16 cellular contexts compared by ENCODE assay signal in the genomic region with DNA sequence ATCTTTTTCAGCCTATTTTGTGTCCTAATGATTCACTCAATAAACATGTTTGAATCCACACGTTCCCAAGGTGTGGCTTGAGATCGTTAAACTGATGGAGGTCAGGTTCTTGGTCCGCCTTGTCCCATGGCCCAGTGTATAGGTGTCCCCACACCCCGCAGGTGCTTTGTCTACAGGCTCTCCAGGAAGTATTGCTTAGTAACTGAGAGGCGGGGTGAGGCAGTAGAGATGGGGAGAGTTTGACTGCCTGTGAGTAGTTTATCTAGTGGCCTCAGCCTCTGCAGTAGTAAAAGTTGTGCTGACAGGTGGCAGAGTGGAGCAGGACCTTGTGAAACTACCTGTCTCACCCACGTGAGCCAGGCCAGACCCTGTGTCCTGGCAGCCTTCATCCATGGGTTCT. TPM values are rescaled to one million over a fixed set of nuclear protein-coding genes. Genes with fewer than 3 reads are reported as not detected.
DNase-seq lines count a peak whose midpoint lies in the region; ATAC-seq, FAIRE-seq and TF ChIP-seq lines count a peak whose summit lies in the region.
"Not testable (repeated sequence)": the region's sequence is repeated elsewhere in the genome, so short reads cannot be mapped to it uniquely, and the experiment has no call there.
"Had no signal": no experiment of that assay in that cellular context is flagged by ENCODE, and none has a peak within 500 bp of the region (broad histone marks: within the 10 kb centered on the region; RNA-seq: fewer than 3 reads in every experiment).

No MANE protein-coding gene starts in this region.

- not testable (repeated sequence) for H4K20me1 ChIP-seq in GM12878 (ENCODE audit: control insufficient read depth, insufficient read depth)

- H3K27ac ChIP-seq in CD4-positive, CD25-positive, alpha-beta regulatory T cell (ENCODE audit: insufficient read depth, low read length, poor library complexity, severe bottlenecking); GM12878 (ENCODE audit: control insufficient read depth, insufficient read depth); esophagus muscularis mucosa (replicated peaks in 1 of 4); spleen: not testable (repeated sequence)
- H3K27ac ChIP-seq in RWPE1, result peak overlapping the region; percentile 64

- H3K27me3 Mint-ChIP-seq in CD4-positive, CD25-positive, alpha-beta regulatory T cell; HFFc6 (ENCODE audit: insufficient read depth); activated CD8-positive, alpha-beta T cell treated with anti-CD3 and anti-CD28 coated beads for 36 hours: not testable (repeated sequence)

- FAIRE-seq in GM12878 (lab: Jason Lieb, UNC), result not testable (repeated sequence)

- H3K27me3 ChIP-seq in CD4-positive, CD25-positive, alpha-beta regulatory T cell (ENCODE audit: control insufficient read depth, insufficient read depth, low read length); GM12878 (replicated peaks in 1 of 2; ENCODE audit: control insufficient read depth in 2 of 2, insufficient read depth in 2 of 2, low read length in 1 of 2); esophagus muscularis mucosa; spleen (replicated peaks in 1 of 7): not testable (repeated sequence)

- TF ChIP-seq EP300 in GM12878 (IDR thresholded peaks at IDR 0.05; ENCODE audit: borderline replicate concordance in 1 of 2, control insufficient read depth in 1 of 2, low read depth in 2 of 2, low read length in 2 of 2); esophagus muscularis mucosa (IDR thresholded peaks at IDR 0.05): not testable (repeated sequence)

- not testable (repeated sequence) for ATAC-seq in CD4-positive, CD25-positive, alpha-beta regulatory T cell (ENCODE audit: low read depth in 2 of 2); activated CD8-positive, alpha-beta T cell treated with anti-CD3 and anti-CD28 coated beads for 36 hours
- peak; percentile 40 for ATAC-seq in GM12878
- ATAC-seq in mucosa of descending colon, result peak; percentile 94

- peaks cover 12% of the 10 kb centered on the region for H3K36me3 ChIP-seq in CD4-positive, CD25-positive, alpha-beta regulatory T cell (ENCODE audit: control insufficient read depth, insufficient read depth, low read length)
- H3K36me3 ChIP-seq in GM12878 (ENCODE audit: control insufficient read depth in 2 of 2, insufficient read depth in 2 of 2, low read length in 1 of 2) (peaks cover 2 to 10% of the 10 kb centered on the region in 2 experiments; a peak in 3 of 4 replicates), esophagus muscularis mucosa (peaks cover 6 to 57% (median 41%) of the 10 kb centered on the region in 4 donors), spleen (peaks cover under 1 to 72% (median 19%) of the 10 kb centered on the region in 6 donors)
- not testable (repeated sequence) for H3K36me3 ChIP-seq in mucosa of descending colon (ENCODE audit: low read depth)

- H2AFZ ChIP-seq in GM12878 (ENCODE audit: control insufficient read depth, low read depth, low read length), result not testable (repeated sequence)

- intact Hi-C loops in activated CD8-positive, alpha-beta T cell treated with anti-CD3 and anti-CD28 coated beads for 36 hours (cut with micrococcal nuclease); esophagus muscularis mucosa (cut with DNase I); mucosa of descending colon (cut with DNase I, micrococcal nuclease): not testable (repeated sequence)
- intact Hi-C loops in GM12878 (cut with micrococcal nuclease; ENCODE audit: unreplicated experiment) (loop anchor here (5.0 kb wide), 1 partner anchor 209 kb away; no protein-coding TSS in a partner anchor), spleen (cut with DNase I; ENCODE audit: low total_unique reads) (loop anchor here (10.0 kb wide), 1 partner anchor 206 kb away; no protein-coding TSS in a partner anchor)

- not testable (repeated sequence) for TF ChIP-seq RAD21 in GM12878 (IDR thresholded peaks at IDR 0.05; ENCODE audit: insufficient read depth, low read depth, low read length)

- DNase-seq in CD4-positive, CD25-positive, alpha-beta regulatory T cell, result peak in 1 of 3 donors; percentile 32
- not testable (repeated sequence) for DNase-seq in HFFc6; activated CD8-positive, alpha-beta T cell treated with anti-CD3 and anti-CD28 coated beads for 36 hours; GM12878 (ENCODE audit: low read depth, low spot score)
- DNase-seq in RWPE1 (ENCODE audit: low spot score) (peak; percentile 16), esophagus muscularis mucosa (ENCODE audit: extremely low spot score) (peak; percentile 31), mucosa of descending colon (peak in 2 of 3 donors; percentile 55 to 61), spleen (peak; percentile 33)

- H3K4me3 Mint-ChIP-seq in CD4-positive, CD25-positive, alpha-beta regulatory T cell, result peak overlapping the region in 2 of 4 donors; percentile 5 to 51
- H3K4me3 Mint-ChIP-seq in HFFc6; activated CD8-positive, alpha-beta T cell treated with anti-CD3 and anti-CD28 coated beads for 36 hours: not testable (repeated sequence)

- peaks cover 17% of the 10 kb centered on the region for H3K4me1 ChIP-seq in CD4-positive, CD25-positive, alpha-beta regulatory T cell (ENCODE audit: control insufficient read depth, insufficient read depth, low read length, poor library complexity, severe bottlenecking)
- H3K4me1 ChIP-seq in GM12878 (ENCODE audit: control insufficient read depth, insufficient read depth, low read length) (peaks cover 15% of the 10 kb centered on the region), esophagus muscularis mucosa (peaks cover 21 to 41% (median 22%) of the 10 kb centered on the region in 4 donors), spleen (peaks cover 11 to 70% (median 32%) of the 10 kb centered on the region in 6 donors)
- not testable (repeated sequence) for H3K4me1 ChIP-seq in mucosa of descending colon (ENCODE audit: low read depth)

- H3K4me3 ChIP-seq in CD4-positive, CD25-positive, alpha-beta regulatory T cell (ENCODE audit: low read depth, low read length); GM12878; esophagus muscularis mucosa; mucosa of descending colon; spleen: not testable (repeated sequence)

- H3K9me3 ChIP-seq in CD4-positive, CD25-positive, alpha-beta regulatory T cell (ENCODE audit: control insufficient read depth in 2 of 2, low read length in 2 of 2); GM12878 (replicated peaks; ENCODE audit: control insufficient read depth, insufficient read depth, low read length); esophagus muscularis mucosa; mucosa of descending colon; spleen: not testable (repeated sequence)

- H3K4me2 ChIP-seq in GM12878 (ENCODE audit: control insufficient read depth, insufficient read depth), result not testable (repeated sequence)

- not testable (repeated sequence) for H3K9ac ChIP-seq in GM12878 (ENCODE audit: control insufficient read depth, insufficient read depth, low read length)

- BruUV-seq in GM12878 (replicated peaks; lab: Mats Ljungman, UMichigan), result not testable (repeated sequence)

- POLR2A ChIA-PET in RWPE1 (lab: Yijun Ruan, JAX; ENCODE audit: low non-redundant PET); activated CD8-positive, alpha-beta T cell treated with anti-CD3 and anti-CD28 coated beads for 36 hours (lab: Charles Lee); GM12878 (lab: Charles Lee): not testable (repeated sequence)

- peaks cover 21% of the 10 kb centered on the region for H3K79me2 ChIP-seq in GM12878 (ENCODE audit: control insufficient read depth, insufficient read depth, low read length)

- H3K9me3 Mint-ChIP-seq in CD4-positive, CD25-positive, alpha-beta regulatory T cell; HFFc6; activated CD8-positive, alpha-beta T cell treated with anti-CD3 and anti-CD28 coated beads for 36 hours: not testable (repeated sequence)

- whole genome bisulfite sequencing in GM12878 (ENCODE audit: insufficient coverage, insufficient replicate concordance, low lambda C conversion rate, missing lambda C conversion rate), result 56% methylated on average over 6 of the region's 6 CpGs
- 77% methylated on average over 6 of the region's 6 CpGs for WGBS in esophagus muscularis mucosa
- 74 to 86% (median 82%) methylated on average over 6 of the region's 6 CpGs for WGBS in spleen, 5 donors

- RAD21 ChIA-PET in GM12878 (lab: Charles Lee; ENCODE audit: unreplicated experiment), result interaction anchor here (1.6 kb wide), 1 partner anchor 209 kb away, joined by 3 read pairs; no protein-coding TSS in a partner anchor

- SMC1A ChIA-PET in GM12878 (lab: Charles Lee; ENCODE audit: uncharacterized antibody, unreplicated experiment), result not testable (repeated sequence)

- TF ChIP-seq CTCF in HFFc6 (IDR thresholded peaks at IDR 0.05); RWPE1 (conservative IDR thresholded peaks at IDR 0.05; ENCODE audit: low read depth); activated CD8-positive, alpha-beta T cell treated with anti-CD3 and anti-CD28 coated beads for 36 hours (IDR thresholded peaks at IDR 0.05); esophagus muscularis mucosa (IDR thresholded peaks at IDR 0.05); mucosa of descending colon (IDR thresholded peaks at IDR 0.05); spleen (IDR thresholded peaks at IDR 0.05 in 8 of 11, conservative IDR thresholded peaks at IDR 0.05 in 3 of 11): not testable (repeated sequence)
- TF ChIP-seq CTCF in GM12878 (IDR thresholded peaks at IDR 0.05 in 2 of 3, conservative IDR thresholded peaks at IDR 0.05 in 1 of 3; ENCODE audit: control insufficient read depth in 2 of 3, extremely low read depth in 1 of 3, insufficient read depth in 1 of 3, low read depth in 3 of 3, low read length in 3 of 3), result peak in 1 of 3 experiments; percentile 2; a peak in 1 of 6 replicates

- not testable (repeated sequence) for TF ChIP-seq POLR2A in GM12878 (IDR thresholded peaks at IDR 0.05; ENCODE audit: low read depth, low read length); esophagus muscularis mucosa (IDR thresholded peaks at IDR 0.05; ENCODE audit: low read depth); spleen (IDR thresholded peaks at IDR 0.05)

- CTCF ChIA-PET in RWPE1 (lab: Yijun Ruan, JAX); activated CD8-positive, alpha-beta T cell treated with anti-CD3 and anti-CD28 coated beads for 36 hours (lab: Charles Lee): not testable (repeated sequence)
- CTCF ChIA-PET in GM12878 (lab: Yijun Ruan, JAX), result interaction anchor here (2.6 kb wide), 1 partner anchor 151 kb away, joined by 6 read pairs; no protein-coding TSS in a partner anchor

- H3K4me1 Mint-ChIP-seq in CD4-positive, CD25-positive, alpha-beta regulatory T cell, result peaks cover 0 to 44% (median 20%) of the 10 kb centered on the region in 4 donors
- H3K4me1 Mint-ChIP-seq in HFFc6 (ENCODE audit: low read depth), result peaks cover 19% of the 10 kb centered on the region
- H3K4me1 Mint-ChIP-seq in activated CD8-positive, alpha-beta T cell treated with anti-CD3 and anti-CD28 coated beads for 36 hours (ENCODE audit: low read depth), result peaks cover 52% of the 10 kb centered on the region

- peaks cover 14% of the 10 kb centered on the region for H3K36me3 Mint-ChIP-seq in CD4-positive, CD25-positive, alpha-beta regulatory T cell
- peaks cover 24% of the 10 kb centered on the region for H3K36me3 Mint-ChIP-seq in HFFc6 (ENCODE audit: low read depth)
- H3K36me3 Mint-ChIP-seq in activated CD8-positive, alpha-beta T cell treated with anti-CD3 and anti-CD28 coated beads for 36 hours (ENCODE audit: low read depth), result peaks cover 30% of the 10 kb centered on the region

- peak overlapping the region in 2 of 3 donors; percentile 73 to 82 for H3K27ac Mint-ChIP-seq in CD4-positive, CD25-positive, alpha-beta regulatory T cell
- H3K27ac Mint-ChIP-seq in HFFc6, result 0 out of 2 replicates have a peak overlapping the region, but pooled peaks have one; percentile 21
- peak overlapping the region; percentile 21 for H3K27ac Mint-ChIP-seq in activated CD8-positive, alpha-beta T cell treated with anti-CD3 and anti-CD28 coated beads for 36 hours

- in situ Hi-C loops in GM12878 (cut with MboI), result not testable (repeated sequence)

RNA-seq across cellular contexts. Expression of gene PILRB, which starts 16.6 kb away (rescaled TPM):
- 88.0 TPM for total RNA-seq in CD4-positive, CD25-positive, alpha-beta regulatory T cell
- polyA plus RNA-seq in CD4-positive, CD25-positive, alpha-beta regulatory T cell, result 1 to 10 TPM; 2.1 to 3.6 (median 2.5) TPM
- 10 to 100 TPM in 4 of 6 experiments, 1 to 10 TPM in 2; 7.0 to 12.6 (median 10.6) TPM for total RNA-seq in HFFc6 (2021; fragmentation: NEBNext Ultra II Directional; extraction: Animal tissue kit (Norgen Biotek cat#: 25700))
- total RNA-seq in activated CD8-positive, alpha-beta T cell treated with anti-CD3 and anti-CD28 coated beads for 36 hours, result 10 to 100 TPM; 43.7 to 46.8 TPM
- total RNA-seq in GM12878 (2013; cell fraction: nucleolus; rRNA removed), result 77.2 and 88.6 TPM in 2 replicates
- total RNA-seq in GM12878 (2014; rRNA removed), result 23.9 and 24.0 TPM in 2 replicates
- 13.2 TPM in 2 replicates for total RNA-seq in GM12878 (2014; rRNA removed; fragmentation: Illumina TruSeq; extraction: Trizol)
- 23.1 and 24.1 TPM in 2 replicates for total RNA-seq in GM12878 (2021)
- polyA plus RNA-seq in GM12878 (2011; ENCODE audit: low read depth), result 5.1 TPM
- polyA plus RNA-seq in GM12878 (2011; rRNA removed), result 14.9 and 35.9 TPM in 2 replicates
- 25.1 and 44.7 TPM in 2 replicates for polyA plus RNA-seq in GM12878 (2011; cell fraction: cytosol; rRNA removed)
- 499 and 556 TPM in 2 replicates for polyA plus RNA-seq in GM12878 (2011; cell fraction: nucleus; rRNA removed)
- 15.1 and 17.8 TPM in 2 replicates for polyA plus RNA-seq in GM12878 (2012)
- 16.9 and 26.5 TPM in 2 replicates for polyA plus RNA-seq in GM12878 (2014; fragmentation: Illumina TruSeq; extraction: Trizol)
- polyA plus RNA-seq in GM12878 (2014; fragmentation: Nextera tagmentation; extraction: Ambion mirVana), result 1 to 10 TPM; 2.6 to 5.6 TPM
- polyA plus RNA-seq in GM12878 (2014; rRNA removed), result 50.3 and 55.4 TPM in 2 replicates
- polyA plus RNA-seq in GM12878 (2016; fragmentation: Nextera tagmentation; extraction: Ambion mirVana), result 10 to 100 TPM; 18.6 to 20.1 TPM
- 8.9 and 25.0 TPM in 2 replicates for polyA minus RNA-seq in GM12878 (2011; rRNA and poly(A)+ RNA removed)
- polyA minus RNA-seq in GM12878 (2011; cell fraction: cytosol; rRNA and poly(A)+ RNA removed), result 4.8 and 5.7 TPM in 2 replicates
- 26.7 and 66.3 TPM in 2 replicates for polyA minus RNA-seq in GM12878 (2011; cell fraction: nucleus; rRNA and poly(A)+ RNA removed)
- 10 to 100 TPM; 13.5 to 33.6 (median 20.7) TPM for total RNA-seq in esophagus muscularis mucosa
- 10 to 100 TPM; 36.4 to 95.3 (median 54.3) TPM for total RNA-seq in mucosa of descending colon
- 100 to 1,000 TPM in 2 of 7 donors, 10 to 100 TPM in 5; 66.2 to 114 (median 70.5) TPM for total RNA-seq in spleen
- polyA plus RNA-seq in spleen, result 10 to 100 TPM; 56.8 to 97.5 (median 95.0) TPM

RNA-seq across cellular contexts. Expression of gene PILRA, which starts 32.0 kb away (rescaled TPM):
- total RNA-seq in CD4-positive, CD25-positive, alpha-beta regulatory T cell, result 13.2 TPM
- polyA plus RNA-seq in CD4-positive, CD25-positive, alpha-beta regulatory T cell, result under 1 TPM in 2 of 4 donors, not detected in 2; 0.17 to 0.39 TPM
- total RNA-seq in HFFc6 (2021; fragmentation: NEBNext Ultra II Directional; extraction: Animal tissue kit (Norgen Biotek cat#: 25700)), result under 1 TPM in 4 of 6 experiments, not detected in 2; 0.30 to 0.34 (median 0.31) TPM
- total RNA-seq in activated CD8-positive, alpha-beta T cell treated with anti-CD3 and anti-CD28 coated beads for 36 hours, result 1 to 10 TPM; 5.8 to 6.6 TPM
- total RNA-seq in GM12878 (2013; cell fraction: nucleolus; rRNA removed), result 51.4 and 53.5 TPM in 2 replicates
- total RNA-seq in GM12878 (2014; rRNA removed), result 9.0 and 10.1 TPM in 2 replicates
- total RNA-seq in GM12878 (2014; rRNA removed; fragmentation: Illumina TruSeq; extraction: Trizol), result 10.8 and 11.1 TPM in 2 replicates
- 7.0 and 7.5 TPM in 2 replicates for total RNA-seq in GM12878 (2021)
- 2.1 TPM for polyA plus RNA-seq in GM12878 (2011; ENCODE audit: low read depth)
- polyA plus RNA-seq in GM12878 (2011; rRNA removed), result 30.2 and 43.3 TPM in 2 replicates
- 77.4 and 79.8 TPM in 2 replicates for polyA plus RNA-seq in GM12878 (2011; cell fraction: cytosol; rRNA removed)
- polyA plus RNA-seq in GM12878 (2011; cell fraction: nucleus; rRNA removed), result 35.6 and 39.5 TPM in 2 replicates
- 4.9 and 7.0 TPM in 2 replicates for polyA plus RNA-seq in GM12878 (2012)
- 12.0 and 14.2 TPM in 2 replicates for polyA plus RNA-seq in GM12878 (2014; fragmentation: Illumina TruSeq; extraction: Trizol)
- polyA plus RNA-seq in GM12878 (2014; fragmentation: Nextera tagmentation; extraction: Ambion mirVana), result 10 to 100 TPM; 12.2 to 13.5 TPM
- 12.7 and 15.2 TPM in 2 replicates for polyA plus RNA-seq in GM12878 (2014; rRNA removed)
- polyA plus RNA-seq in GM12878 (2016; fragmentation: Nextera tagmentation; extraction: Ambion mirVana), result 1 to 10 TPM; 6.6 to 7.2 TPM
- 37.6 and 58.1 TPM in 2 replicates for polyA minus RNA-seq in GM12878 (2011; rRNA and poly(A)+ RNA removed)
- 8.8 and 9.1 TPM in 2 replicates for polyA minus RNA-seq in GM12878 (2011; cell fraction: cytosol; rRNA and poly(A)+ RNA removed)
- 28.2 and 40.5 TPM in 2 replicates for polyA minus RNA-seq in GM12878 (2011; cell fraction: nucleus; rRNA and poly(A)+ RNA removed)
- 1 to 10 TPM; 3.3 to 8.8 (median 5.4) TPM for total RNA-seq in esophagus muscularis mucosa
- total RNA-seq in mucosa of descending colon, result 10 to 100 TPM in 1 of 3 donors, 1 to 10 TPM in 2; 4.2 to 15.9 (median 7.8) TPM
- 10 to 100 TPM; 19.8 to 61.1 (median 30.9) TPM for total RNA-seq in spleen
- 10 to 100 TPM in 2 of 3 donors, 1 to 10 TPM in 1; 5.8 to 18.8 (median 11.7) TPM for polyA plus RNA-seq in spleen
- total RNA-seq: A172 had no signal

RNA-seq across cellular contexts. Expression of gene SPDYE3, which starts 33.8 kb away (rescaled TPM):
- not detected for total RNA-seq in CD4-positive, CD25-positive, alpha-beta regulatory T cell
- polyA plus RNA-seq in CD4-positive, CD25-positive, alpha-beta regulatory T cell, result 1 to 10 TPM; 4.5 to 7.2 (median 6.1) TPM
- not detected for total RNA-seq in HFFc6 (2021; fragmentation: NEBNext Ultra II Directional; extraction: Animal tissue kit (Norgen Biotek cat#: 25700))
- total RNA-seq in activated CD8-positive, alpha-beta T cell treated with anti-CD3 and anti-CD28 coated beads for 36 hours, result not detected
- total RNA-seq in GM12878 (2013; cell fraction: nucleolus; rRNA removed), result 0.38 and 0.64 TPM in 2 replicates
- total RNA-seq in GM12878 (2014; rRNA removed), result not detected in 2 replicates
- total RNA-seq in GM12878 (2014; rRNA removed; fragmentation: Illumina TruSeq; extraction: Trizol), result not detected in 2 replicates
- not detected in 2 replicates for total RNA-seq in GM12878 (2021)
- polyA plus RNA-seq in GM12878 (2011; ENCODE audit: low read depth), result 3.5 TPM
- polyA plus RNA-seq in GM12878 (2011; rRNA removed), result 0.03 TPM in 1 of 2 replicates, not detected in the other
- not detected in 2 replicates for polyA plus RNA-seq in GM12878 (2011; cell fraction: cytosol; rRNA removed)
- not detected in 2 replicates for polyA plus RNA-seq in GM12878 (2011; cell fraction: nucleus; rRNA removed)
- polyA plus RNA-seq in GM12878 (2012), result 4.2 and 4.5 TPM in 2 replicates
- not detected in 2 replicates for polyA plus RNA-seq in GM12878 (2014; fragmentation: Illumina TruSeq; extraction: Trizol)
- 1 to 10 TPM; 1.3 to 1.4 TPM for polyA plus RNA-seq in GM12878 (2014; fragmentation: Nextera tagmentation; extraction: Ambion mirVana)
- 0.03 TPM in 1 of 2 replicates, not detected in the other for polyA plus RNA-seq in GM12878 (2014; rRNA removed)
- polyA plus RNA-seq in GM12878 (2016; fragmentation: Nextera tagmentation; extraction: Ambion mirVana), result 1 to 10 TPM; 7.2 to 9.4 TPM
- not detected in 2 replicates for polyA minus RNA-seq in GM12878 (2011; rRNA and poly(A)+ RNA removed)
- not detected in 2 replicates for polyA minus RNA-seq in GM12878 (2011; cell fraction: cytosol; rRNA and poly(A)+ RNA removed)
- polyA minus RNA-seq in GM12878 (2011; cell fraction: nucleus; rRNA and poly(A)+ RNA removed), result not detected in 2 replicates
- total RNA-seq in esophagus muscularis mucosa, result not detected
- total RNA-seq in mucosa of descending colon, result not detected
- total RNA-seq in spleen, result not detected
- under 1 TPM; 0.09 to 0.22 (median 0.15) TPM for polyA plus RNA-seq in spleen
- total RNA-seq: A172; activated T-helper 2 cell treated with anti-CD3 and anti-CD28 coated beads, Interferon-gamma antibody, Interleukin-2, Interleukin-4, amounts not matched to agents 10 μg/mL and 5 μg/mL and 100 μg/mL, durations not matched to agents 14 hours and 24 hours and 36 hours; dermis blood vessel endothelial cell; kidney; lung; posterior vena cava; Right ventricle myocardium inferior; thyroid gland had no signal

Comparison
In these comparisons a context has a peak if more than half of its experiments do, and no peak if none do; other contexts are left out.
1. H3K27ac Mint-ChIP-seq: peak in every context shown above with its lines; median percentile 78 in CD4-positive, CD25-positive, alpha-beta regulatory T cell; 21 in HFFc6; 21 in activated CD8-positive, alpha-beta T cell treated with anti-CD3 and anti-CD28 coated beads for 36 hours.